In genomic region chr19:29813665-29814064, GRCh38 we compare ENCODE assay signal across 17 cellular contexts. TPM values are rescaled to one million over a fixed set of nuclear protein-coding genes. Genes with fewer than 3 reads are reported as not detected.
DNase-seq lines count a peak whose midpoint lies in the region; ATAC-seq and TF ChIP-seq lines count a peak whose summit lies in the region.
"Had no signal": no experiment of that assay in that cellular context is flagged by ENCODE, and none has a peak within 500 bp of the region (broad histone marks: within the 10 kb centered on the region; RNA-seq: fewer than 3 reads in every experiment).

No MANE protein-coding gene starts in this region.

- H3K27me3 ChIP-seq in CD8-positive, alpha-beta T cell (ENCODE audit: insufficient read depth, low read length): no peaks in the 10 kb centered on the region
- H3K27me3 ChIP-seq: heart left ventricle had no signal

- H3K4me3 Mint-ChIP-seq in CD8-positive, alpha-beta T cell: peak overlapping the region; percentile 93
- H3K4me3 Mint-ChIP-seq in IgD-negative memory B cell: peak overlapping the region; percentile 76 to 97 (median 86)
- H3K4me3 Mint-ChIP-seq in activated T-helper 17 cell treated with anti-CD3 and anti-CD28 coated beads, Interleukin-2, amount 50 U/mL, for 72 hours: peak overlapping the region; percentile 86
- H3K4me3 Mint-ChIP-seq in naive thymus-derived CD8-positive, alpha-beta T cell: peak overlapping the region; percentile 53 to 91 (median 87)

- H3K36me3 Mint-ChIP-seq in CD8-positive, alpha-beta T cell: peaks cover 2% of the 10 kb centered on the region
- H3K36me3 Mint-ChIP-seq in IgD-negative memory B cell: no peaks in the 10 kb centered on the region
- H3K36me3 Mint-ChIP-seq in activated T-helper 17 cell treated with anti-CD3 and anti-CD28 coated beads, Interleukin-2, amount 50 U/mL, for 72 hours (ENCODE audit: low read depth): peaks cover 22% of the 10 kb centered on the region
- peaks cover 0 to 5% (median 0%) of the 10 kb centered on the region in 3 donors for H3K36me3 Mint-ChIP-seq in naive thymus-derived CD8-positive, alpha-beta T cell

- no peak for DNase-seq in CD8-positive, alpha-beta T cell
- no peak for DNase-seq in naive thymus-derived CD8-positive, alpha-beta T cell
- DNase-seq in COLO829 (ENCODE audit: low spot score) (no peak), hepatic stellate cell (ENCODE audit: low spot score) (no peak)
- DNase-seq: EL; heart left ventricle; KBM-7; left cardiac atrium; NCI-H187 treated with DMSO at 0.1 percent for 48 hours; NCI-H526; stimulated activated CD4-positive, alpha-beta T cell treated with anti-CD3 and anti-CD28 coated beads, Interleukin-15, amount 100 ng/mL, for 24 hours had no signal

- no peak overlapping the region for H3K4me3 ChIP-seq in CD8-positive, alpha-beta T cell (ENCODE audit: low read depth, low read length)
- H3K4me3 ChIP-seq: heart left ventricle, thoracic aorta had no signal

- H3K4me1 Mint-ChIP-seq in CD8-positive, alpha-beta T cell (ENCODE audit: low read depth): peaks cover 13% of the 10 kb centered on the region
- peaks cover 15 to 17% (median 16%) of the 10 kb centered on the region in 3 donors for H3K4me1 Mint-ChIP-seq in IgD-negative memory B cell
- peaks cover 8% of the 10 kb centered on the region for H3K4me1 Mint-ChIP-seq in activated T-helper 17 cell treated with anti-CD3 and anti-CD28 coated beads, Interleukin-2, amount 50 U/mL, for 72 hours
- H3K4me1 Mint-ChIP-seq in naive thymus-derived CD8-positive, alpha-beta T cell: peaks cover 6 to 18% (median 16%) of the 10 kb centered on the region in 4 donors

- H3K36me3 ChIP-seq in CD8-positive, alpha-beta T cell (ENCODE audit: insufficient read depth, low read length): no peaks in the 10 kb centered on the region
- H3K36me3 ChIP-seq: thoracic aorta had no signal

- POLR2A ChIA-PET in CD8-positive, alpha-beta T cell (lab: Charles Lee): interaction anchor here (1.4 to 2.4 kb wide), 4 partner anchors 15 to 29 kb away, joined by 3 to 7 read pairs (median 4); no protein-coding TSS in a partner anchor
- POLR2A ChIA-PET in naive thymus-derived CD8-positive, alpha-beta T cell (lab: Charles Lee): interaction anchor here (1.5 to 1.8 kb wide), 2 partner anchors 16 to 24 kb away, joined by 4 to 5 read pairs; no protein-coding TSS in a partner anchor

- no peaks in the 10 kb centered on the region for H3K27me3 Mint-ChIP-seq in CD8-positive, alpha-beta T cell (ENCODE audit: low read depth)
- H3K27me3 Mint-ChIP-seq in IgD-negative memory B cell: peaks cover 2% of the 10 kb centered on the region
- no peaks in the 10 kb centered on the region for H3K27me3 Mint-ChIP-seq in activated T-helper 17 cell treated with anti-CD3 and anti-CD28 coated beads, Interleukin-2, amount 50 U/mL, for 72 hours
- H3K27me3 Mint-ChIP-seq in naive thymus-derived CD8-positive, alpha-beta T cell: no peaks in the 10 kb centered on the region

- TF ChIP-seq CTCF in CD8-positive, alpha-beta T cell (IDR thresholded peaks at IDR 0.05): no peak

- no peaks in the 10 kb centered on the region for H3K9me3 Mint-ChIP-seq in CD8-positive, alpha-beta T cell
- no peaks in the 10 kb centered on the region for H3K9me3 Mint-ChIP-seq in IgD-negative memory B cell
- no peaks in the 10 kb centered on the region for H3K9me3 Mint-ChIP-seq in activated T-helper 17 cell treated with anti-CD3 and anti-CD28 coated beads, Interleukin-2, amount 50 U/mL, for 72 hours
- H3K9me3 Mint-ChIP-seq in naive thymus-derived CD8-positive, alpha-beta T cell: no peaks in the 10 kb centered on the region

- intact Hi-C loops in CD8-positive, alpha-beta T cell (cut with DNase I, micrococcal nuclease): loop anchor here in 1 of 2 experiments (5.0 kb wide), 2 partner anchors 206 to 601 kb away; partner anchors contain the start of genes POP4 and UQCRFS1

- CTCF ChIA-PET in CD8-positive, alpha-beta T cell (lab: Charles Lee): interaction anchor here (1.2 kb wide), 1 partner anchor 53 kb away, joined by 4 read pairs; no protein-coding TSS in a partner anchor

- ATAC-seq in CD8-positive, alpha-beta T cell: no peak
- no peak for ATAC-seq in activated T-helper 17 cell treated with anti-CD3 and anti-CD28 coated beads, Interleukin-2, amount 50 U/mL, for 72 hours (replicated peaks)
- no peak for ATAC-seq in naive thymus-derived CD8-positive, alpha-beta T cell
- no peak for ATAC-seq in HG03342 (IDR thresholded peaks at IDR 0.05; ENCODE audit: unreplicated experiment)
- ATAC-seq: heart left ventricle, left cardiac atrium had no signal

- no peaks in the 10 kb centered on the region for H3K9me3 ChIP-seq in CD8-positive, alpha-beta T cell (ENCODE audit: low read length)
- H3K9me3 ChIP-seq: heart left ventricle, thoracic aorta had no signal

- H3K4me1 ChIP-seq in CD8-positive, alpha-beta T cell (ENCODE audit: insufficient read depth, low read length): peaks cover 5% of the 10 kb centered on the region

- no peak overlapping the region for H3K27ac ChIP-seq in CD8-positive, alpha-beta T cell (ENCODE audit: low read depth, low read length)
- H3K27ac ChIP-seq: C4-2B, epithelial cell of prostate, heart left ventricle, thoracic aorta had no signal

- H3K27ac Mint-ChIP-seq in CD8-positive, alpha-beta T cell: no peak overlapping the region
- peak overlapping the region in 2 of 3 donors; percentile 47 to 96 for H3K27ac Mint-ChIP-seq in IgD-negative memory B cell
- peak overlapping the region; percentile 63 for H3K27ac Mint-ChIP-seq in activated T-helper 17 cell treated with anti-CD3 and anti-CD28 coated beads, Interleukin-2, amount 50 U/mL, for 72 hours
- H3K27ac Mint-ChIP-seq in naive thymus-derived CD8-positive, alpha-beta T cell: peak overlapping the region in 8 of 10 donors; percentile 33 to 91 (median 77)

RNA-seq across cellular contexts. Expression of gene CCNE1, which starts 1.9 kb away (rescaled TPM):
- total RNA-seq in CD8-positive, alpha-beta T cell: 1 to 10 TPM; 4.9 to 6.6 TPM
- 0.55 TPM for polyA plus RNA-seq in IgD-negative memory B cell
- 10 to 100 TPM; 20.1 to 31.5 TPM for total RNA-seq in activated T-helper 17 cell treated with anti-CD3 and anti-CD28 coated beads, Interleukin-2, amount 50 U/mL, for 72 hours
- 1 to 10 TPM; 6.4 to 8.8 TPM for total RNA-seq in naive thymus-derived CD8-positive, alpha-beta T cell
- 1 to 10 TPM; 1.5 to 3.7 (median 2.6) TPM for polyA plus RNA-seq in naive thymus-derived CD8-positive, alpha-beta T cell
